Comparison of ENCODE assay signal across 8 cellular contexts in the genomic region with DNA sequence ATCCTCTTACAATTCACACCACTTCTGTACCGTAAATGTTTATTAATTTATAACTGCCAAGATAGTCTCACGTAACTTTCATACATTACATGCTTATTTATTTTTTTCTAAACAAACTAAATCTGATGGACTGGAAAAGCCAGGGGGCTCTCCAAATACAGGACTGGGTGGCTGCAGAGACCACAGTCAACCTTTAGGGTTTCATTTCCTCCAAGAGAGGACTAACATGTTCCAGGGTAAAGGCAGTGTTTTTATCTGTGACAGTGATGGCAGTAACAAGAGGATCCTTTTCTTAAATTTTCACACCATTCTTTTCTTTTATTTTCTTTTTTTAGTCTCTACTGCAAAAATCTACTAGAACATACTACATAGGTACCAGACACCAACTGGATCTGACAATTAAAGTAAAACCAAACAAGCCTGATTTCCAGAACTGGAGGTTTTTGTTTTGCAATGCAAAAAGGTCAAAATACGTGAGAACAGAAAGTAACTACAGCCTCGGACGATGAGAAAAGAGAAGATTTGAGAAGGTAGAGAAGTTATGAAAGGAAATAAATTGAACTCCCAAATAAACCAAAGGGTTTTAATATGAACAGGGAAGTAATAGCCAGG. TPM values are rescaled to one million over a fixed set of nuclear protein-coding genes. Genes with fewer than 3 reads are reported as not detected.
DNase-seq lines count a peak whose midpoint lies in the region; ATAC-seq, FAIRE-seq and TF ChIP-seq lines count a peak whose summit lies in the region.

No MANE protein-coding gene starts in this region.

- peak overlapping the region; percentile 87 for H3K27ac Mint-ChIP-seq in activated CD4-positive, alpha-beta memory T cell treated with anti-CD3 and anti-CD28 coated beads, Interleukin-2, amount 10 ng/mL, durations not matched to agents 7 days and 5 days
- H3K27ac Mint-ChIP-seq in stimulated activated naive B cell treated with anti-CD40 and anti-IgM and Interleukin-4, amounts not matched to agents 10 μg/mL and 1 μg/mL and 100 μg/mL, for 72 hours, result peak overlapping the region; percentile 96

- no peak for FAIRE-seq in D721Med (lab: Jason Lieb, UNC)

- 100% methylated on average over 2 of the region's 5 CpGs for WGBS in iPS DF 6.9 (ENCODE audit: insufficient coverage, insufficient read length)

- peaks cover 2% of the 10 kb centered on the region for H3K9me3 Mint-ChIP-seq in activated CD4-positive, alpha-beta memory T cell treated with anti-CD3 and anti-CD28 coated beads, Interleukin-2, amount 10 ng/mL, durations not matched to agents 7 days and 5 days
- H3K9me3 Mint-ChIP-seq in stimulated activated naive B cell treated with anti-CD40 and anti-IgM and Interleukin-4, amounts not matched to agents 10 μg/mL and 1 μg/mL and 100 μg/mL, for 72 hours, result no peaks in the 10 kb centered on the region

- H3K27me3 Mint-ChIP-seq in activated CD4-positive, alpha-beta memory T cell treated with anti-CD3 and anti-CD28 coated beads, Interleukin-2, amount 10 ng/mL, durations not matched to agents 7 days and 5 days, result no peaks in the 10 kb centered on the region
- no peaks in the 10 kb centered on the region for H3K27me3 Mint-ChIP-seq in stimulated activated naive B cell treated with anti-CD40 and anti-IgM and Interleukin-4, amounts not matched to agents 10 μg/mL and 1 μg/mL and 100 μg/mL, for 72 hours

- peak overlapping the region; percentile 90 for H3K4me3 Mint-ChIP-seq in activated CD4-positive, alpha-beta memory T cell treated with anti-CD3 and anti-CD28 coated beads, Interleukin-2, amount 10 ng/mL, durations not matched to agents 7 days and 5 days
- peak overlapping the region; percentile 87 for H3K4me3 Mint-ChIP-seq in stimulated activated naive B cell treated with anti-CD40 and anti-IgM and Interleukin-4, amounts not matched to agents 10 μg/mL and 1 μg/mL and 100 μg/mL, for 72 hours

- POLR2A ChIA-PET in activated CD4-positive, alpha-beta memory T cell treated with anti-CD3 and anti-CD28 coated beads, Interleukin-2, amount 10 ng/mL, durations not matched to agents 7 days and 5 days (lab: Charles Lee), result interaction anchor here (0.8 to 5.1 kb wide), 5 partner anchors 18 to 872 kb away, joined by 3 to 87 read pairs (median 4); a partner anchor contains a TSS

- TF ChIP-seq CTCF in D721Med (IDR thresholded peaks at IDR 0.05; ENCODE audit: insufficient read depth, missing control alignments), result no peak

- H3K9me3 ChIP-seq in iPS DF 6.9 (ENCODE audit: control insufficient read depth, insufficient read depth, low read length), result no peaks in the 10 kb centered on the region

- peaks cover 37% of the 10 kb centered on the region for H3K4me1 Mint-ChIP-seq in activated CD4-positive, alpha-beta memory T cell treated with anti-CD3 and anti-CD28 coated beads, Interleukin-2, amount 10 ng/mL, durations not matched to agents 7 days and 5 days
- H3K4me1 Mint-ChIP-seq in stimulated activated naive B cell treated with anti-CD40 and anti-IgM and Interleukin-4, amounts not matched to agents 10 μg/mL and 1 μg/mL and 100 μg/mL, for 72 hours, result peaks cover 32 to 50% of the 10 kb centered on the region in 2 donors

- DNase-seq in CD1c-positive myeloid dendritic cell (ENCODE audit: extremely low spot score) (peak; percentile 24), iPS DF 6.9 (ENCODE audit: low read depth, low spot score) (no peak), D341Med (ENCODE audit: low spot score) (no peak), D721Med (ENCODE audit: insufficient read length, low spot score) (no peak)
- DNase-seq in activated CD4-positive, alpha-beta memory T cell treated with anti-CD3 and anti-CD28 coated beads, Interleukin-2, amount 10 ng/mL, durations not matched to agents 7 days and 5 days, result no peak
- no peak for DNase-seq in stimulated activated naive B cell treated with anti-CD40 and anti-IgM and Interleukin-4, amounts not matched to agents 10 μg/mL and 1 μg/mL and 100 μg/mL, for 72 hours

- no peaks in the 10 kb centered on the region for H3K36me3 ChIP-seq in iPS DF 6.9 (ENCODE audit: control insufficient read depth, insufficient read depth, low read length)

- peaks cover 19% of the 10 kb centered on the region for H3K36me3 Mint-ChIP-seq in activated CD4-positive, alpha-beta memory T cell treated with anti-CD3 and anti-CD28 coated beads, Interleukin-2, amount 10 ng/mL, durations not matched to agents 7 days and 5 days (ENCODE audit: low read depth)
- H3K36me3 Mint-ChIP-seq in stimulated activated naive B cell treated with anti-CD40 and anti-IgM and Interleukin-4, amounts not matched to agents 10 μg/mL and 1 μg/mL and 100 μg/mL, for 72 hours, result peaks cover 27 to 36% of the 10 kb centered on the region in 2 donors

- peak overlapping the region; percentile 96; the same call in 1 of the 2 replicates for H3K4me3 ChIP-seq in iPS DF 6.9 (ENCODE audit: low read length)

- H3K27ac ChIP-seq in iPS DF 6.9 (ENCODE audit: low read length), result no peak overlapping the region

- H3K4me1 ChIP-seq in iPS DF 6.9 (ENCODE audit: control insufficient read depth, insufficient read depth, low read length), result peaks cover 2% of the 10 kb centered on the region; the same call in 1 of the 2 replicates

- CTCF ChIA-PET in activated CD4-positive, alpha-beta memory T cell treated with anti-CD3 and anti-CD28 coated beads, Interleukin-2, amount 10 ng/mL, durations not matched to agents 7 days and 5 days (lab: Charles Lee), result interaction anchor here (0.9 to 3.5 kb wide), 6 partner anchors 10 to 96 kb away, joined by 3 to 102 read pairs (median 10); no protein-coding TSS in a partner anchor

- ATAC-seq in GM19035 (IDR thresholded peaks at IDR 0.05; ENCODE audit: unreplicated experiment) (peak; percentile 39), HG03280 (IDR thresholded peaks at IDR 0.05; ENCODE audit: unreplicated experiment) (peak; percentile 36)
- peak; percentile 51 to 53 for ATAC-seq in stimulated activated naive B cell treated with anti-CD40 and anti-IgM and Interleukin-4, amounts not matched to agents 10 μg/mL and 1 μg/mL and 100 μg/mL, for 72 hours (replicated peaks)

- no peaks in the 10 kb centered on the region for H3K27me3 ChIP-seq in iPS DF 6.9 (ENCODE audit: control insufficient read depth, insufficient read depth, low read length)

RNA-seq across cellular contexts. Expression of a gene that starts 1.2 kb away (rescaled TPM):
- total RNA-seq in activated CD4-positive, alpha-beta memory T cell treated with anti-CD3 and anti-CD28 coated beads, Interleukin-2, amount 10 ng/mL, durations not matched to agents 7 days and 5 days, result 10 to 100 TPM; 30.0 to 30.7 TPM
